In the genomic region with DNA sequence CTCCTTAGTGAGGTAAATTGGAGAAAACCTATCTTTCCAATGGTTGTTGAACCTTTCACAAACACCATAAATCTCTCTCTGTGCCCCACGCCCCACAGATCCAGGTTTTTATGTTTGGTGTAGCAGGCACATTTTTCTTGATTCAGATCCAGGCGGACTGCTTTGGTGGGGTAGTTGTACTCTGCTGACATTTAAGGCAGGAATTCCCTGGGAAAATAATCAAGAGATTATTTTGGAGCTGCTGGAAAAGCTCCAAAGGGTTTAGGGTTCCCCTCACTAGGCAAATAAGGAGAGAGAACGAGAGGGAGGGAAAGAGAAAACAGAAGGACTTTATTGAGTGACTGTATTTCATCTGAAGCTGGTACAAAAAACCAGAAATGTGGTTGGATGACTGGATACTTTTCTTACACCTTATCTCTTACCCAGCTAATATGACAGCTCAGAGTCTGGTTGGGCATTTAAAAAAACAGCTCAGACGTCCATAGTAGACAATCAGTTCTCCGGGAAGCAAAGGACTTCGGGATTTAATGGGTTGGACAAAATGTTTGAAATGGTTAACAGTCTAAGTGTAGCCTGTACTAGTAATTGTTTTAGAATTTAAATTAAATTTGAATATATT, we compare ENCODE assay signal across 26 cellular contexts. TPM values are rescaled to one million over a fixed set of nuclear protein-coding genes. Genes with fewer than 3 reads are reported as not detected.
DNase-seq lines count a peak whose midpoint lies in the region; ATAC-seq and TF ChIP-seq lines count a peak whose summit lies in the region.
"Had no signal": no experiment of that assay in that cellular context is flagged by ENCODE, and none has a peak within 500 bp of the region (broad histone marks: within the 10 kb centered on the region; RNA-seq: fewer than 3 reads in every experiment).

No MANE protein-coding gene starts in this region.

- no peak overlapping the region for H3K27ac Mint-ChIP-seq in type B pancreatic cell
- H3K27ac Mint-ChIP-seq: activated naive CD8-positive, alpha-beta T cell treated with anti-CD3 and anti-CD28 coated beads for 36 hours; activated T-helper 2 cell treated with anti-CD3 and anti-CD28 coated beads, Interferon-gamma antibody, Interleukin-2, Interleukin-4, amounts not matched to agents 10 μg/mL and 5 μg/mL and 100 μg/mL, durations not matched to agents 14 hours and 24 hours and 36 hours; neural progenitor cell had no signal

- no peak overlapping the region for H3K27ac ChIP-seq in SJCRH30
- H3K27ac ChIP-seq in parathyroid adenoma = no peak overlapping the region
- H3K27ac ChIP-seq: neural progenitor cell, prostate gland, skin epidermis, uterus had no signal

- H3K9me3 ChIP-seq in SJCRH30 (replicated peaks) (no peaks in the 10 kb centered on the region), parathyroid adenoma (ENCODE audit: control insufficient read depth, low read length) (no peaks in the 10 kb centered on the region)
- H3K9me3 ChIP-seq: prostate gland, uterus had no signal

- H3K4me2 ChIP-seq in parathyroid adenoma (ENCODE audit: low read length) = no peak overlapping the region
- H3K4me2 ChIP-seq: neural progenitor cell had no signal

- H3K4me1 ChIP-seq in SJCRH30 (no peaks in the 10 kb centered on the region), parathyroid adenoma (peaks cover 8% of the 10 kb centered on the region)
- H3K4me1 ChIP-seq: prostate gland, uterus had no signal

- H3K4me3 Mint-ChIP-seq in type B pancreatic cell = no peak overlapping the region
- H3K4me3 Mint-ChIP-seq: activated naive CD8-positive, alpha-beta T cell treated with anti-CD3 and anti-CD28 coated beads for 36 hours; neural progenitor cell had no signal

- H3K36me3 Mint-ChIP-seq in type B pancreatic cell = no peaks in the 10 kb centered on the region
- H3K36me3 Mint-ChIP-seq: activated naive CD8-positive, alpha-beta T cell treated with anti-CD3 and anti-CD28 coated beads for 36 hours; neural progenitor cell had no signal

- H3K9ac ChIP-seq in parathyroid adenoma = no peak overlapping the region
- H3K9ac ChIP-seq: neural progenitor cell had no signal

- peak overlapping the region; percentile 13 for H2AFZ ChIP-seq in parathyroid adenoma
- H2AFZ ChIP-seq: neural progenitor cell had no signal

- peak; percentile 3 for DNase-seq in Ammon's horn (ENCODE audit: low spot score)
- DNase-seq in SJCRH30 = peak; percentile 6 to 45
- peak; percentile 22 for DNase-seq in kidney glomerular epithelial cell (lab: John Stamatoyannopoulos, UW)
- DNase-seq in HCEC 1CT = no peak
- DNase-seq in type B pancreatic cell (ENCODE audit: extremely low spot score, unreplicated experiment) = no peak
- DNase-seq: activated CD4-positive, alpha-beta T cell treated with anti-CD3 and anti-CD28 coated beads, Interleukin-2, amount 50 U/mL, for 48 hours; activated CD4-positive, CD25-positive, alpha-beta regulatory T cell; activated CD8-positive, alpha-beta memory T cell treated with anti-CD3 and anti-CD28 coated beads, Interleukin-2, amount 50 U/mL, for 48 hours; activated naive CD8-positive, alpha-beta T cell treated with anti-CD3 and anti-CD28 coated beads for 36 hours; effector CD8-positive, alpha-beta T cell; H7; NCI-H1694 treated with DMSO at 0.1 percent for 48 hours; NCI-H526 treated with DMSO at 0.1 percent for 48 hours; stimulated activated CD4-positive, alpha-beta T cell treated with anti-CD3 and anti-CD28 coated beads, Interleukin-1b, Interleukin-23, amount 100 ng/mL, for 48 hours; uterus had no signal

- H3K4me3 ChIP-seq in SJCRH30 (no peak overlapping the region), parathyroid adenoma (ENCODE audit: low read depth, low read length) (no peak overlapping the region)
- H3K4me3 ChIP-seq: neural progenitor cell, prostate gland, skin epidermis, uterus had no signal

- peaks cover 17% of the 10 kb centered on the region for H3K27me3 Mint-ChIP-seq in type B pancreatic cell

- ATAC-seq in HG03025 (IDR thresholded peaks at IDR 0.05; ENCODE audit: low FRiP score, unreplicated experiment) = no peak
- no peak for ATAC-seq in GM21723 (IDR thresholded peaks at IDR 0.05; ENCODE audit: unreplicated experiment)
- ATAC-seq: esophagus mucosa had no signal

- peaks cover 22% of the 10 kb centered on the region for H3K4me1 Mint-ChIP-seq in type B pancreatic cell (ENCODE audit: unreplicated experiment)
- H3K4me1 Mint-ChIP-seq: activated naive CD8-positive, alpha-beta T cell treated with anti-CD3 and anti-CD28 coated beads for 36 hours had no signal

- TF ChIP-seq CTCF in parathyroid adenoma (IDR thresholded peaks at IDR 0.05) (no peak), type B pancreatic cell (conservative IDR thresholded peaks at IDR 0.05) (no peak)

- H3K27me3 ChIP-seq in SJCRH30 (no peaks in the 10 kb centered on the region), parathyroid adenoma (ENCODE audit: control insufficient read depth, insufficient read depth, low read length) (no peaks in the 10 kb centered on the region)
- H3K27me3 ChIP-seq: uterus had no signal

- no peaks in the 10 kb centered on the region for H3K79me2 ChIP-seq in parathyroid adenoma

- no peaks in the 10 kb centered on the region for H3K9me3 Mint-ChIP-seq in type B pancreatic cell
- H3K9me3 Mint-ChIP-seq: activated naive CD8-positive, alpha-beta T cell treated with anti-CD3 and anti-CD28 coated beads for 36 hours; activated T-helper 2 cell treated with anti-CD3 and anti-CD28 coated beads, Interferon-gamma antibody, Interleukin-2, Interleukin-4, amounts not matched to agents 10 μg/mL and 5 μg/mL and 100 μg/mL, durations not matched to agents 14 hours and 24 hours and 36 hours; neural progenitor cell had no signal

- H3K36me3 ChIP-seq in SJCRH30 (no peaks in the 10 kb centered on the region), parathyroid adenoma (ENCODE audit: control insufficient read depth, insufficient read depth, low read length) (no peaks in the 10 kb centered on the region)
- H3K36me3 ChIP-seq: neural progenitor cell, prostate gland, uterus had no signal

RNA-seq across cellular contexts. Expression of gene AQP4, which starts 3.6 kb away (rescaled TPM):
- total RNA-seq in SJCRH30 (2014; rRNA removed; shearing (Covaris generic)) = 0.26 and 0.43 TPM in 2 replicates
- total RNA-seq in type B pancreatic cell (ENCODE audit: low replicate concordance) = 1.6 and 2.8 TPM in 2 replicates
- total RNA-seq: A673; activated naive CD8-positive, alpha-beta T cell treated with anti-CD3 and anti-CD28 coated beads for 36 hours; activated T-helper 2 cell treated with anti-CD3 and anti-CD28 coated beads, Interferon-gamma antibody, Interleukin-2, Interleukin-4, amounts not matched to agents 10 μg/mL and 5 μg/mL and 100 μg/mL, durations not matched to agents 14 hours and 24 hours and 36 hours; astrocyte; LHCN-M2 had no signal

Comparison
In these comparisons a context has a peak if more than half of its experiments do, and no peak if none do; other contexts are left out.
1. DNase-seq: peak in Ammon's horn (single experiment), SJCRH30 (2 of 2) and kidney glomerular epithelial cell (single experiment); none in HCEC 1CT (single experiment) and type B pancreatic cell (single experiment).